9 cellular contexts compared by ENCODE assay signal in genomic region chr15:50871832-50872231, GRCh38.
"Had no signal": no experiment of that assay in that cellular context is flagged by ENCODE, and none has a peak within 500 bp of the region (broad histone marks: within the 10 kb centered on the region; RNA-seq: fewer than 3 reads in every experiment).

No MANE protein-coding gene starts in this region.

- ATAC-seq: HCT116, HepG2 had no signal

- DNase-seq: GM23248, GOT3, H7, HFFc6, KG1 had no signal

- H3K9me3 ChIP-seq: HAP-1 had no signal

- H2AFZ ChIP-seq: GM23248 had no signal

- H3K27ac ChIP-seq: GM23248, HL-60 had no signal

- H3K9ac ChIP-seq: GM23248 had no signal

- H3K4me3 ChIP-seq: GM23248, HAP-1 had no signal

- FAIRE-seq: HepG2 had no signal

- H3K36me3 ChIP-seq: HAP-1 had no signal
